Comparison of ENCODE assay signal across 1 cellular context in the genomic region with DNA sequence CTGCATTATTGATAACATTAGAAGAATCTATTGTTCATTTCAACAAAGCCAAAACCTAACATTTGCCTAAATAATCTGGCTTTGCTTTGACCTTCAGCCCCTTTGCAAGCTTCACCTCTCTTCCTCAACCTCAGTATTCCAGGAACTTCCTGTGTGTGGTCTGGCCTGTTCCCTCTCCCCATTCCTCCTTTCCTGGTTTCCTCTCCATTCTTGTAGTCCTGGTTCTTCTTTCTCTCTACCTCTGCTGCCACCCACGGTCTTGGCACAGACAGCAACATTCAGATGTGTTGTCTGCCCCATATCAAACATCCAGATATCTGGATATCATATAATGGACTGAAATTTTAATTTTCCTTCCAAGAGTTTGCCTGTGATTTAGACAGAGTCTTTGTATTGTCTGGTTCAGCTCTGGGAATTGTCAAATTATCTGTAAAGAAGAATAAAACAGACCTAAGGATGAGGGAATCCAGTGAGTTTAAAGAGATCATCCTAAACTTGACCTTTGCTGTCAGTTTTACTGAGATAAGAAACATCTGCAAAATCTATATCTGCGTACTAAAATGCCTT.
TF ChIP-seq lines count a peak whose summit lies in the region.

No MANE protein-coding gene starts in this region.

TF ChIP-seq in WTC11, 78 proteins besides CTCF, POLR2A, EP300 and RAD21 (continued from another document):
- TF ChIP-seq, protein P1, sequence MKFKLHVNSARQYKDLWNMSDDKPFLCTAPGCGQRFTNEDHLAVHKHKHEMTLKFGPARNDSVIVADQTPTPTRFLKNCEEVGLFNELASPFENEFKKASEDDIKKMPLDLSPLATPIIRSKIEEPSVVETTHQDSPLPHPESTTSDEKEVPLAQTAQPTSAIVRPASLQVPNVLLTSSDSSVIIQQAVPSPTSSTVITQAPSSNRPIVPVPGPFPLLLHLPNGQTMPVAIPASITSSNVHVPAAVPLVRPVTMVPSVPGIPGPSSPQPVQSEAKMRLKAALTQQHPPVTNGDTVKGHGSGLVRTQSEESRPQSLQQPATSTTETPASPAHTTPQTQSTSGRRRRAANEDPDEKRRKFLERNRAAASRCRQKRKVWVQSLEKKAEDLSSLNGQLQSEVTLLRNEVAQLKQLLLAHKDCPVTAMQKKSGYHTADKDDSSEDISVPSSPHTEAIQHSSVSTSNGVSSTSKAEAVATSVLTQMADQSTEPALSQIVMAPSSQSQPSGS (CRISPR knock-in tag; IDR thresholded peaks at IDR 0.05; ENCODE audit: borderline replicate concordance, low read depth): no peak
- TF ChIP-seq MXD4 (CRISPR knock-in tag; IDR thresholded peaks at IDR 0.05; ENCODE audit: borderline replicate concordance) (no peak), ATF6 (CRISPR knock-in tag; IDR thresholded peaks at IDR 0.05) (no peak), ZNF396 (CRISPR knock-in tag; IDR thresholded peaks at IDR 0.05; ENCODE audit: borderline replicate concordance) (no peak), ZBTB43 (CRISPR knock-in tag; IDR thresholded peaks at IDR 0.05) (no peak), ESRRA (CRISPR knock-in tag; IDR thresholded peaks at IDR 0.05; ENCODE audit: borderline replicate concordance) (no peak), OVOL2 (CRISPR knock-in tag; IDR thresholded peaks at IDR 0.05; ENCODE audit: borderline replicate concordance) (no peak), ZNF671 (CRISPR knock-in tag; IDR thresholded peaks at IDR 0.05) (no peak), PREB (CRISPR knock-in tag; IDR thresholded peaks at IDR 0.05; ENCODE audit: borderline replicate concordance) (no peak), JAZF1 (CRISPR knock-in tag; IDR thresholded peaks at IDR 0.05) (no peak), TEAD4 (CRISPR knock-in tag; IDR thresholded peaks at IDR 0.05) (no peak), ZNF138 (CRISPR knock-in tag; conservative IDR thresholded peaks at IDR 0.05) (no peak), CBFB (CRISPR knock-in tag; IDR thresholded peaks at IDR 0.05; ENCODE audit: low read depth) (no peak), ZNF425 (CRISPR knock-in tag; conservative IDR thresholded peaks at IDR 0.05) (no peak), ATF1 (CRISPR knock-in tag; IDR thresholded peaks at IDR 0.05) (no peak)
- TF ChIP-seq, protein P2, sequence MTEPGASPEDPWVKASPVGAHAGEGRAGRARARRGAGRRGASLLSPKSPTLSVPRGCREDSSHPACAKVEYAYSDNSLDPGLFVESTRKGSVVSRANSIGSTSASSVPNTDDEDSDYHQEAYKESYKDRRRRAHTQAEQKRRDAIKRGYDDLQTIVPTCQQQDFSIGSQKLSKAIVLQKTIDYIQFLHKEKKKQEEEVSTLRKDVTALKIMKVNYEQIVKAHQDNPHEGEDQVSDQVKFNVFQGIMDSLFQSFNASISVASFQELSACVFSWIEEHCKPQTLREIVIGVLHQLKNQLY (CRISPR knock-in tag; IDR thresholded peaks at IDR 0.05): no peak
- TF ChIP-seq, protein P3, sequence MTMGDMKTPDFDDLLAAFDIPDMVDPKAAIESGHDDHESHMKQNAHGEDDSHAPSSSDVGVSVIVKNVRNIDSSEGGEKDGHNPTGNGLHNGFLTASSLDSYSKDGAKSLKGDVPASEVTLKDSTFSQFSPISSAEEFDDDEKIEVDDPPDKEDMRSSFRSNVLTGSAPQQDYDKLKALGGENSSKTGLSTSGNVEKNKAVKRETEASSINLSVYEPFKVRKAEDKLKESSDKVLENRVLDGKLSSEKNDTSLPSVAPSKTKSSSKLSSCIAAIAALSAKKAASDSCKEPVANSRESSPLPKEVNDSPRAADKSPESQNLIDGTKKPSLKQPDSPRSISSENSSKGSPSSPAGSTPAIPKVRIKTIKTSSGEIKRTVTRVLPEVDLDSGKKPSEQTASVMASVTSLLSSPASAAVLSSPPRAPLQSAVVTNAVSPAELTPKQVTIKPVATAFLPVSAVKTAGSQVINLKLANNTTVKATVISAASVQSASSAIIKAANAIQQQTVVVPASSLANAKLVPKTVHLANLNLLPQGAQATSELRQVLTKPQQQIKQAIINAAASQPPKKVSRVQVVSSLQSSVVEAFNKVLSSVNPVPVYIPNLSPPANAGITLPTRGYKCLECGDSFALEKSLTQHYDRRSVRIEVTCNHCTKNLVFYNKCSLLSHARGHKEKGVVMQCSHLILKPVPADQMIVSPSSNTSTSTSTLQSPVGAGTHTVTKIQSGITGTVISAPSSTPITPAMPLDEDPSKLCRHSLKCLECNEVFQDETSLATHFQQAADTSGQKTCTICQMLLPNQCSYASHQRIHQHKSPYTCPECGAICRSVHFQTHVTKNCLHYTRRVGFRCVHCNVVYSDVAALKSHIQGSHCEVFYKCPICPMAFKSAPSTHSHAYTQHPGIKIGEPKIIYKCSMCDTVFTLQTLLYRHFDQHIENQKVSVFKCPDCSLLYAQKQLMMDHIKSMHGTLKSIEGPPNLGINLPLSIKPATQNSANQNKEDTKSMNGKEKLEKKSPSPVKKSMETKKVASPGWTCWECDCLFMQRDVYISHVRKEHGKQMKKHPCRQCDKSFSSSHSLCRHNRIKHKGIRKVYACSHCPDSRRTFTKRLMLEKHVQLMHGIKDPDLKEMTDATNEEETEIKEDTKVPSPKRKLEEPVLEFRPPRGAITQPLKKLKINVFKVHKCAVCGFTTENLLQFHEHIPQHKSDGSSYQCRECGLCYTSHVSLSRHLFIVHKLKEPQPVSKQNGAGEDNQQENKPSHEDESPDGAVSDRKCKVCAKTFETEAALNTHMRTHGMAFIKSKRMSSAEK (CRISPR knock-in tag; IDR thresholded peaks at IDR 0.05; ENCODE audit: borderline replicate concordance): no peak
